Comparison of ENCODE assay signal across 18 cellular contexts in genomic region chr12:85725991-85726390, GRCh38.
DNase-seq lines count a peak whose midpoint lies in the region; ATAC-seq, FAIRE-seq and TF ChIP-seq lines count a peak whose summit lies in the region.
"Had no signal": no experiment of that assay in that cellular context is flagged by ENCODE, and none has a peak within 500 bp of the region (broad histone marks: within the 10 kb centered on the region; RNA-seq: fewer than 3 reads in every experiment).

No MANE protein-coding gene starts in this region.

- no peaks in the 10 kb centered on the region for H3K27me3 ChIP-seq in ovary

- H3K36me3 ChIP-seq in ovary = no peaks in the 10 kb centered on the region

- no peak for TF ChIP-seq EP300 in ovary (IDR thresholded peaks at IDR 0.05)

- no peak for TF ChIP-seq POLR2A in ovary (IDR thresholded peaks at IDR 0.05)

- no peaks in the 10 kb centered on the region for H3K4me1 ChIP-seq in ovary (ENCODE audit: insufficient read depth)

- H3K4me3 ChIP-seq in ovary = no peak overlapping the region

- H3K27ac ChIP-seq in ovary = no peak overlapping the region
- H3K27ac ChIP-seq: 22Rv1 had no signal

- intact Hi-C loops in ovary (cut with DNase I) = no loop called here

- FAIRE-seq in RCC 7860 (lab: Jason Lieb, UNC) = no peak
- FAIRE-seq: endometrium had no signal

- DNase-seq in DMS 273 (lab: John Stamatoyannopoulos, UW; ENCODE audit: unreplicated experiment) (peak; percentile 22), DMS 273 treated with DMSO at 0.1 percent for 48 hours (lab: John Stamatoyannopoulos, UW) (no peak), OCI-M1 (lab: John Stamatoyannopoulos, UW) (peak; percentile 26), fibroblast of peridontal ligament (ENCODE audit: extremely low read depth) (peak; percentile 25), ovary (no peak), RCC 7860 (ENCODE audit: low spot score) (no peak)
- no peak for DNase-seq in stimulated activated CD8-positive, alpha-beta memory T cell treated with anti-CD3 and anti-CD28 coated beads, Interleukin-4, amount 100 ng/mL, for 48 hours
- DNase-seq: activated B cell treated with CpG ODN at 0.5 μM for 24 hours; activated CD8-positive, alpha-beta memory T cell treated with anti-CD3 and anti-CD28 coated beads for 24 hours; mammary epithelial cell; natural killer cell; NCI-H1694 treated with DMSO at 0.1 percent for 48 hours; NK-92 treated with Interleukin-12 subunit alpha and Interleukin-12 subunit beta, amount 100 ng/mL, for 24 hours; stimulated activated CD4-positive, alpha-beta T cell treated with anti-CD3 and anti-CD28 coated beads, Interleukin-12 subunit alpha, Interleukin-12 subunit beta, amount 100 ng/mL, for 4 hours; T-helper 1 cell had no signal

- ATAC-seq in HG03442 (IDR thresholded peaks at IDR 0.05; ENCODE audit: unreplicated experiment) = peak; percentile 39
- ATAC-seq: natural killer cell had no signal

- no peaks in the 10 kb centered on the region for H3K9me3 ChIP-seq in ovary

- 80 to 86% (median 81%) methylated on average over 2 of the region's 2 CpGs for WGBS in ovary, 3 donors

- no peak for TF ChIP-seq CTCF in ovary (IDR thresholded peaks at IDR 0.05)

Comparison
In these comparisons a context has a peak if more than half of its experiments do, and no peak if none do; other contexts are left out.
1. DNase-seq: peak in DMS 273 (single experiment), OCI-M1 (single experiment) and fibroblast of peridontal ligament (single experiment); none in DMS 273 treated with DMSO at 0.1 percent for 48 hours (single experiment), ovary (0 of 5), stimulated activated CD8-positive, alpha-beta memory T cell treated with anti-CD3 and anti-CD28 coated beads, Interleukin-4, amount 100 ng/mL, for 48 hours (single experiment) and RCC 7860 (single experiment).